Comparison of ENCODE assay signal across 25 cellular contexts in the genomic region with DNA sequence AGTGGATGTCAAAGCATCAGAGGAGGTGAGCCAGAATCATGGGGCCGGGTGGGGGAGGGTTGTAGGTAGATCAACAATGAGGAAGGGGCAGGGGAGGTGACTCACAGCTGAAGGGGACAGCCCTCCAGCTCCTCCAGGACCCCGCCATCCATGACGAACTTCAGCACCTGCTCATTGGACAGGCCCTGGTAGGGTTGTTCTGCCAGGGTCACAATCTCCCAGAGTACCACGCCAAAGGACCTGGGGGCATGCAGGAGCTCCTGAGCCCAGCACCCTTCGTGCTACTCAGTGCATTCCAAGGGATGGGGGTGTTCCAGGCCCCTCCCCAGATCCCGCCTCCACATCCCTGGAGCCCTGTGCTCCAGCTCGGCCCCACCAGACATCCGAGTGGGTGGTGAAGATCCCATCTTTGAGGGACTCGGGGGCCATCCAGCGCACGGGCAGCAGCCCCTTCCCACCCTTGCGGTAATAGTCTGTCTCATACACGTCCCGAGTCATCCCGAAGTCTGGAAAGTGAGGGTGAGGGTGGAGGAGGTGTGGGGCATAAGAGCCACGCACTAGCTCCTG. TPM values are rescaled to one million over a fixed set of nuclear protein-coding genes. Genes with fewer than 3 reads are reported as not detected.
"Had no signal": no experiment of that assay in that cellular context is flagged by ENCODE, and none has a peak within 500 bp of the region (broad histone marks: within the 10 kb centered on the region; RNA-seq: fewer than 3 reads in every experiment).

No MANE protein-coding gene starts in this region.

- H3K4me3 ChIP-seq: dorsolateral prefrontal cortex, mucosa of descending colon, pancreas, right lobe of liver, stomach, vagina had no signal

- H3K36me3 ChIP-seq: pancreas, right lobe of liver, stomach, vagina had no signal

- H3K4me3 Mint-ChIP-seq: activated CD4-positive, alpha-beta T cell treated with anti-CD3 and anti-CD28 coated beads, Interleukin-2, amount 10 ng/mL, durations not matched to agents 7 days and 5 days; activated CD8-positive, alpha-beta T cell treated with anti-CD3 and anti-CD28 coated beads, Interleukin-2, amount 10 ng/mL, durations not matched to agents 7 days and 5 days; activated naive CD8-positive, alpha-beta T cell treated with anti-CD3 and anti-CD28 coated beads, Interleukin-2, amount 10 ng/mL, durations not matched to agents 7 days and 5 days; activated T-cell treated with anti-CD3 and anti-CD28 coated beads, Interleukin-2, amount 50 U/mL, for 24 hours; immature natural killer cell; memory B cell; naive B cell; stimulated activated effector memory CD8-positive, alpha-beta T cell treated with anti-CD3 and anti-CD28 coated beads, Interleukin-12 subunit alpha, Interleukin-12 subunit beta, amount 100 ng/mL, for 72 hours had no signal

- ATAC-seq: activated CD8-positive, alpha-beta T cell treated with anti-CD3 and anti-CD28 coated beads, Interleukin-2, amount 10 ng/mL, durations not matched to agents 7 days and 5 days; mucosa of descending colon; pancreas; right lobe of liver; stimulated activated effector memory CD8-positive, alpha-beta T cell treated with anti-CD3 and anti-CD28 coated beads, Interleukin-12 subunit alpha, Interleukin-12 subunit beta, amount 100 ng/mL, for 72 hours had no signal

- H3K27ac ChIP-seq: dorsolateral prefrontal cortex, epithelial cell of prostate, pancreas, right lobe of liver, stomach, vagina had no signal

- H3K36me3 Mint-ChIP-seq: immature natural killer cell; memory B cell; naive B cell; stimulated activated effector memory CD8-positive, alpha-beta T cell treated with anti-CD3 and anti-CD28 coated beads, Interleukin-12 subunit alpha, Interleukin-12 subunit beta, amount 100 ng/mL, for 72 hours had no signal

- H3K9me3 Mint-ChIP-seq: activated CD4-positive, alpha-beta T cell treated with anti-CD3 and anti-CD28 coated beads, Interleukin-2, amount 10 ng/mL, durations not matched to agents 7 days and 5 days; activated naive CD8-positive, alpha-beta T cell treated with anti-CD3 and anti-CD28 coated beads, Interleukin-2, amount 10 ng/mL, durations not matched to agents 7 days and 5 days; activated T-cell treated with anti-CD3 and anti-CD28 coated beads, Interleukin-2, amount 50 U/mL, for 24 hours; activated T-helper 2 cell treated with anti-CD3 and anti-CD28 coated beads, Interferon-gamma antibody, Interleukin-2, Interleukin-4, amounts not matched to agents 10 μg/mL and 5 μg/mL and 100 μg/mL, durations not matched to agents 14 hours and 24 hours and 36 hours; immature natural killer cell; memory B cell; naive B cell; stimulated activated effector memory CD8-positive, alpha-beta T cell treated with anti-CD3 and anti-CD28 coated beads, Interleukin-12 subunit alpha, Interleukin-12 subunit beta, amount 100 ng/mL, for 72 hours had no signal

- DNase-seq: activated CD4-positive, alpha-beta T cell treated with anti-CD3 and anti-CD28 coated beads, Interleukin-2, amount 10 ng/mL, durations not matched to agents 7 days and 5 days; activated CD8-positive, alpha-beta T cell treated with anti-CD3 and anti-CD28 coated beads, Interleukin-2, amount 10 ng/mL, durations not matched to agents 7 days and 5 days; activated naive CD4-positive, alpha-beta T cell treated with Interleukin-2 at 50 U/mL for 16 hours; activated naive CD8-positive, alpha-beta T cell treated with anti-CD3 and anti-CD28 coated beads, Interleukin-2, amount 10 ng/mL, durations not matched to agents 7 days and 5 days; activated T-cell treated with anti-CD3 and anti-CD28 coated beads, Interleukin-2, amount 50 U/mL, for 24 hours; amygdala; dorsolateral prefrontal cortex; foreskin melanocyte; immature natural killer cell; mucosa of descending colon; naive B cell; right lobe of liver; small intestine; stimulated activated CD4-positive, alpha-beta T cell treated with anti-CD3 and anti-CD28 coated beads, Interleukin-4, amount 100 ng/mL, for 1 hour; stomach; T1000; trophoblast cell had no signal

- H3K9me3 ChIP-seq: mucosa of descending colon, pancreas, right lobe of liver, stomach, vagina had no signal

- H3K27me3 ChIP-seq: vagina had no signal

- H3K4me1 ChIP-seq: pancreas, right lobe of liver had no signal

- H3K27ac Mint-ChIP-seq: activated CD4-positive, alpha-beta T cell treated with anti-CD3 and anti-CD28 coated beads, Interleukin-2, amount 10 ng/mL, durations not matched to agents 7 days and 5 days; activated naive CD8-positive, alpha-beta T cell treated with anti-CD3 and anti-CD28 coated beads, Interleukin-2, amount 10 ng/mL, durations not matched to agents 7 days and 5 days; activated T-cell treated with anti-CD3 and anti-CD28 coated beads, Interleukin-2, amount 50 U/mL, for 24 hours; activated T-helper 2 cell treated with anti-CD3 and anti-CD28 coated beads, Interferon-gamma antibody, Interleukin-2, Interleukin-4, amounts not matched to agents 10 μg/mL and 5 μg/mL and 100 μg/mL, durations not matched to agents 14 hours and 24 hours and 36 hours; immature natural killer cell; memory B cell; naive B cell; stimulated activated effector memory CD8-positive, alpha-beta T cell treated with anti-CD3 and anti-CD28 coated beads, Interleukin-12 subunit alpha, Interleukin-12 subunit beta, amount 100 ng/mL, for 72 hours had no signal

RNA-seq across cellular contexts. Expression of a gene that starts 17.5 kb away (rescaled TPM):
- total RNA-seq: fibroblast of lung, liver, right lobe of liver, vagina had no signal
- polyA plus RNA-seq: fibroblast of lung, immature natural killer cell had no signal

RNA-seq across cellular contexts. Expression of a gene that starts 19.3 kb away (rescaled TPM):
- total RNA-seq: fibroblast of lung, right lobe of liver had no signal
- polyA plus RNA-seq: fibroblast of lung had no signal

RNA-seq across cellular contexts. Expression of a gene that starts 24.7 kb away (rescaled TPM):
- total RNA-seq: fibroblast of lung had no signal
- polyA plus RNA-seq: fibroblast of lung had no signal
